14 cellular contexts compared by ENCODE assay signal in genomic region chr3:58043933-58044332, GRCh38. TPM values are rescaled to one million over a fixed set of nuclear protein-coding genes. Genes with fewer than 3 reads are reported as not detected.
DNase-seq lines count a peak whose midpoint lies in the region; ATAC-seq, FAIRE-seq and TF ChIP-seq lines count a peak whose summit lies in the region.
"Had no signal": no experiment of that assay in that cellular context is flagged by ENCODE, and none has a peak within 500 bp of the region (broad histone marks: within the 10 kb centered on the region; RNA-seq: fewer than 3 reads in every experiment).

No MANE protein-coding gene starts in this region.

- intact Hi-C loops in lower lobe of right lung (cut with DNase I), result no loop called here
- intact Hi-C loops in posterior vena cava (cut with DNase I), result no loop called here

- H3K27me3 ChIP-seq in bronchial epithelial cell (ENCODE audit: control insufficient read depth, insufficient read depth, low read length), result no peaks in the 10 kb centered on the region
- H3K27me3 ChIP-seq in lower lobe of right lung (ENCODE audit: low read depth), result no peaks in the 10 kb centered on the region
- no peaks in the 10 kb centered on the region for H3K27me3 ChIP-seq in upper lobe of left lung

- no peaks in the 10 kb centered on the region for H3K36me3 Mint-ChIP-seq in activated naive CD4-positive, alpha-beta T cell treated with anti-CD3 and anti-CD28 coated beads, Interleukin-2, amount 50 U/mL, for 72 hours
- H3K36me3 Mint-ChIP-seq in activated naive CD4-positive, alpha-beta T cell treated with anti-CD3 and anti-CD28 coated beads, Interleukin-2, amount 10 ng/mL, durations not matched to agents 7 days and 5 days, result no peaks in the 10 kb centered on the region

- no peak for TF ChIP-seq EP300 in upper lobe of left lung (IDR thresholded peaks at IDR 0.05)

- H3K9me3 Mint-ChIP-seq in activated naive CD4-positive, alpha-beta T cell treated with anti-CD3 and anti-CD28 coated beads, Interleukin-2, amount 50 U/mL, for 72 hours, result no peaks in the 10 kb centered on the region
- H3K9me3 Mint-ChIP-seq in activated naive CD4-positive, alpha-beta T cell treated with anti-CD3 and anti-CD28 coated beads, Interleukin-2, amount 10 ng/mL, durations not matched to agents 7 days and 5 days, result no peaks in the 10 kb centered on the region
- H3K9me3 Mint-ChIP-seq: T-cell had no signal

- H3K27ac ChIP-seq in lower lobe of right lung, result peak overlapping the region; percentile 44
- peak overlapping the region; percentile 52 to 70 (median 64) for H3K27ac ChIP-seq in upper lobe of left lung

- TF ChIP-seq CTCF in bronchial epithelial cell (IDR thresholded peaks at IDR 0.05; ENCODE audit: insufficient read depth, low read length, severe bottlenecking) (no peak), lower lobe of right lung (IDR thresholded peaks at IDR 0.05) (no peak), upper lobe of left lung (IDR thresholded peaks at IDR 0.05) (no peak)

- TF ChIP-seq POLR2A in upper lobe of left lung (IDR thresholded peaks at IDR 0.05), result no peak

- CTCF ChIA-PET in activated naive CD4-positive, alpha-beta T cell treated with anti-CD3 and anti-CD28 coated beads, Interleukin-2, amount 10 ng/mL, durations not matched to agents 7 days and 5 days (lab: Charles Lee), result no interaction called here

- H3K9me3 ChIP-seq in lower lobe of right lung, result no peaks in the 10 kb centered on the region
- H3K9me3 ChIP-seq in upper lobe of left lung, result no peaks in the 10 kb centered on the region

- no peak for DNase-seq in activated naive CD4-positive, alpha-beta T cell treated with anti-CD3 and anti-CD28 coated beads, Interleukin-2, amount 50 U/mL, for 72 hours (ENCODE audit: low spot score in 2 of 2)
- DNase-seq in activated naive CD4-positive, alpha-beta T cell treated with anti-CD3 and anti-CD28 coated beads, Interleukin-2, amount 10 ng/mL, durations not matched to agents 7 days and 5 days, result no peak
- DNase-seq in bronchial epithelial cell (ENCODE audit: low read depth) (peak; percentile 46), lower lobe of right lung (no peak), upper lobe of left lung (no peak), NK-92 (lab: John Stamatoyannopoulos, UW; ENCODE audit: unreplicated experiment) (no peak), SIG-M5 (lab: John Stamatoyannopoulos, UW) (no peak), posterior vena cava (ENCODE audit: low spot score) (no peak)
- DNase-seq: activated CD4-positive, alpha-beta T cell treated with anti-CD3 and anti-CD28 coated beads, Interleukin-2, amount 50 U/mL, for 4 hours; effector memory CD4-positive, alpha-beta T cell; NCI-H1417 treated with DMSO at 0.1 percent for 48 hours; NK-92 treated with Interleukin-12 subunit alpha and Interleukin-12 subunit beta, amount 100 ng/mL, for 24 hours; T-cell had no signal

- peak; percentile 57 to 58 for ATAC-seq in activated naive CD4-positive, alpha-beta T cell treated with anti-CD3 and anti-CD28 coated beads, Interleukin-2, amount 50 U/mL, for 72 hours
- ATAC-seq in lower lobe of right lung, result no peak
- no peak for ATAC-seq in upper lobe of left lung (ENCODE audit: low FRiP score in 2 of 2)
- ATAC-seq: T-cell had no signal

- no peak overlapping the region for H3K27ac Mint-ChIP-seq in activated naive CD4-positive, alpha-beta T cell treated with anti-CD3 and anti-CD28 coated beads, Interleukin-2, amount 50 U/mL, for 72 hours
- no peak overlapping the region for H3K27ac Mint-ChIP-seq in activated naive CD4-positive, alpha-beta T cell treated with anti-CD3 and anti-CD28 coated beads, Interleukin-2, amount 10 ng/mL, durations not matched to agents 7 days and 5 days

- peaks cover 1% of the 10 kb centered on the region for H3K36me3 ChIP-seq in bronchial epithelial cell (ENCODE audit: control insufficient read depth, insufficient read depth, low read length)
- H3K36me3 ChIP-seq in lower lobe of right lung, result no peaks in the 10 kb centered on the region
- no peaks in the 10 kb centered on the region for H3K36me3 ChIP-seq in upper lobe of left lung

- WGBS in upper lobe of left lung, 2 donors, result 62 to 65% methylated on average over 4 of the region's 4 CpGs

- H3K4me3 ChIP-seq in bronchial epithelial cell (ENCODE audit: low read depth, low read length), result no peak overlapping the region
- no peak overlapping the region for H3K4me3 ChIP-seq in lower lobe of right lung
- no peak overlapping the region for H3K4me3 ChIP-seq in upper lobe of left lung

- peaks cover 70% of the 10 kb centered on the region for H3K4me1 ChIP-seq in lower lobe of right lung
- H3K4me1 ChIP-seq in upper lobe of left lung, result peaks cover 33 to 65% (median 47%) of the 10 kb centered on the region in 4 donors

- FAIRE-seq in bronchial epithelial cell (lab: Jason Lieb, UNC), result no peak
- FAIRE-seq: HTR-8/SVneo had no signal

- no peak overlapping the region for H3K4me3 Mint-ChIP-seq in activated naive CD4-positive, alpha-beta T cell treated with anti-CD3 and anti-CD28 coated beads, Interleukin-2, amount 10 ng/mL, durations not matched to agents 7 days and 5 days
- H3K4me3 Mint-ChIP-seq: T-cell had no signal

- peaks cover 19% of the 10 kb centered on the region for H3K4me1 Mint-ChIP-seq in activated naive CD4-positive, alpha-beta T cell treated with anti-CD3 and anti-CD28 coated beads, Interleukin-2, amount 10 ng/mL, durations not matched to agents 7 days and 5 days

- no peaks in the 10 kb centered on the region for H3K27me3 Mint-ChIP-seq in activated naive CD4-positive, alpha-beta T cell treated with anti-CD3 and anti-CD28 coated beads, Interleukin-2, amount 10 ng/mL, durations not matched to agents 7 days and 5 days
- H3K27me3 Mint-ChIP-seq: T-cell had no signal

RNA-seq across cellular contexts. Expression of gene FLNB, which starts 35.7 kb away (rescaled TPM):
- total RNA-seq in activated naive CD4-positive, alpha-beta T cell treated with anti-CD3 and anti-CD28 coated beads, Interleukin-2, amount 50 U/mL, for 72 hours, result 10 to 100 TPM; 17.5 to 34.2 TPM
- total RNA-seq in bronchial epithelial cell (460 and 822 TPM in 2 replicates), lower lobe of right lung (83.3 TPM), upper lobe of left lung (100 to 1,000 TPM; 101 to 193 (median 127) TPM), posterior vena cava (100 to 1,000 TPM; 130 to 133 TPM)

Comparison
In these comparisons a context has a peak if more than half of its experiments do, and no peak if none do; other contexts are left out.
1. ATAC-seq: peak in activated naive CD4-positive, alpha-beta T cell treated with anti-CD3 and anti-CD28 coated beads, Interleukin-2, amount 50 U/mL, for 72 hours (2 of 2); none in lower lobe of right lung (0 of 2) and upper lobe of left lung (0 of 2).